9 cellular contexts compared by ENCODE assay signal in genomic region chr4:62144431-62144830, GRCh38.
"Had no signal": no experiment of that assay in that cellular context is flagged by ENCODE, and none has a peak within 500 bp of the region (broad histone marks: within the 10 kb centered on the region; RNA-seq: fewer than 3 reads in every experiment).

No MANE protein-coding gene starts in this region.

- H3K27ac ChIP-seq: GM23248 had no signal

- H3K9me3 ChIP-seq: HAP-1 had no signal

- H3K4me3 ChIP-seq: GM23248, GM23338, HAP-1 had no signal

- DNase-seq: GM23248, GOT3, H7, H9, HCEC 1CT, HFFc6 had no signal

- H3K4me1 ChIP-seq: HAP-1 had no signal

- ATAC-seq: GM23338, HCT116 had no signal

- H3K36me3 ChIP-seq: HAP-1 had no signal
